11 cellular contexts compared by ENCODE assay signal in the genomic region with DNA sequence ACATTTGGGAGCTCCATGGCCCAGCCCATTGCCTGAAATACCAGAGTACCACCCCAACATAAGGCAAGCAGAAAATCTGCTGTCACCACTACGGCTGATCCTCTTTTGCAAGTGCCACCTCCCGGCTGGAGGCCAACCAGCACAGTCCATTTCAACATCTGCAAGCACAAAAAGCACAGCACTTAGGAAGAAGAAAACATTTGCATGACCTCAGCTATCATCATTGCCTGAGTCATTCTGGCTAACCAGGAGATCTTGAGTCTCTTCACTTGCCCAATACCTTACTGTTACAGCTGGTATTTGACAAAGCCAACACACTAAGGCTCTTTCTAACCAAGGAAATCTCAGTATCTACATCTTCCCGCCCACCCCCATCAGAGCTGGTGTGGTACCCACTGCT. TPM values are rescaled to one million over a fixed set of nuclear protein-coding genes. Genes with fewer than 3 reads are reported as not detected.
DNase-seq lines count a peak whose midpoint lies in the region; ATAC-seq, FAIRE-seq and TF ChIP-seq lines count a peak whose summit lies in the region.
"Had no signal": no experiment of that assay in that cellular context is flagged by ENCODE, and none has a peak within 500 bp of the region (broad histone marks: within the 10 kb centered on the region; RNA-seq: fewer than 3 reads in every experiment).

No MANE protein-coding gene starts in this region.

- intact Hi-C loops in testis (cut with DNase I; ENCODE audit: low total_unique reads): no loop called here

- WGBS in testis, 2 donors: 90 to 98% methylated on average over 3 of the region's 3 CpGs

- no peak overlapping the region for H2AFZ ChIP-seq in ACC112 (ENCODE audit: low read length, unreplicated experiment)

- no peak for ATAC-seq in HG03039 (IDR thresholded peaks at IDR 0.05; ENCODE audit: unreplicated experiment)
- ATAC-seq: effector memory CD8-positive, alpha-beta T cell had no signal

- DNase-seq in H54 (ENCODE audit: insufficient read length, low spot score) (peak; percentile 17), adipocyte (ENCODE audit: low read depth) (peak; percentile 52), iris pigment epithelial cell (ENCODE audit: low read depth) (peak; percentile 99), testis (no peak), HuH-7.5 (ENCODE audit: low spot score) (no peak), GDM1 (lab: John Stamatoyannopoulos, UW) (no peak)
- DNase-seq: C1 segment of cervical spinal cord; effector memory CD8-positive, alpha-beta T cell; T-helper 1 cell had no signal

- no peak for TF ChIP-seq CTCF in testis (IDR thresholded peaks at IDR 0.05)

- peaks cover 46% of the 10 kb centered on the region for H3K36me3 ChIP-seq in ACC112 (ENCODE audit: insufficient read depth, low read length)
- H3K36me3 ChIP-seq in adipocyte (ENCODE audit: control insufficient read depth, insufficient read depth, low read length, severe bottlenecking): no peaks in the 10 kb centered on the region
- H3K36me3 ChIP-seq in testis (ENCODE audit: low read depth, missing control alignments): no peaks in the 10 kb centered on the region

- H3K4me3 ChIP-seq in ACC112 (ENCODE audit: low read depth, low read length) (no peak overlapping the region), adipocyte (ENCODE audit: low read length) (no peak overlapping the region), testis (no peak overlapping the region)

- H3K9me3 ChIP-seq in adipocyte (ENCODE audit: control insufficient read depth, low read length) (peaks cover 9% of the 10 kb centered on the region), testis (no peaks in the 10 kb centered on the region)

- peak overlapping the region; percentile 51 for H3K27ac ChIP-seq in ACC112 (ENCODE audit: low read depth, low read length)
- H3K27ac ChIP-seq in testis: no peak overlapping the region

- H3K79me2 ChIP-seq in ACC112 (ENCODE audit: control insufficient read depth, insufficient read depth, low read length, unreplicated experiment): peaks cover 57% of the 10 kb centered on the region

- no peaks in the 10 kb centered on the region for H3K27me3 ChIP-seq in ACC112 (ENCODE audit: insufficient read depth, low read length)
- H3K27me3 ChIP-seq in adipocyte (replicated peaks; ENCODE audit: control insufficient read depth, insufficient read depth, low read length): no peaks in the 10 kb centered on the region
- H3K27me3 ChIP-seq in testis: no peaks in the 10 kb centered on the region

- FAIRE-seq in H54 (lab: Jason Lieb, UNC): peak; percentile 64

- no peak overlapping the region for H3K9ac ChIP-seq in adipocyte (ENCODE audit: low read length)

- TF ChIP-seq POLR2A in H54 (IDR thresholded peaks at IDR 0.05; ENCODE audit: low read depth, low read length) (no peak), testis (IDR thresholded peaks at IDR 0.05) (no peak)

- H3K4me1 ChIP-seq in ACC112 (ENCODE audit: control insufficient read depth, insufficient read depth, low read length, unreplicated experiment): peaks cover 12% of the 10 kb centered on the region
- H3K4me1 ChIP-seq in adipocyte (ENCODE audit: control insufficient read depth, insufficient read depth, low read length): peaks cover 13% of the 10 kb centered on the region
- no peaks in the 10 kb centered on the region for H3K4me1 ChIP-seq in testis

RNA-seq across cellular contexts. Expression of a gene that starts 55.9 kb away (rescaled TPM):
- total RNA-seq in testis: 10 to 100 TPM; 59.1 to 59.3 TPM
- 22.1 TPM for polyA plus RNA-seq in testis (ENCODE audit: insufficient read depth, low read depth, low replicate concordance)

Comparison
In these comparisons a context has a peak if more than half of its experiments do, and no peak if none do; other contexts are left out.
1. DNase-seq: peak in H54 (single experiment), adipocyte (single experiment) and iris pigment epithelial cell (single experiment); none in testis (single experiment), HuH-7.5 (single experiment) and GDM1 (single experiment).